Comparison of ENCODE assay signal across 7 cellular contexts in the genomic region with DNA sequence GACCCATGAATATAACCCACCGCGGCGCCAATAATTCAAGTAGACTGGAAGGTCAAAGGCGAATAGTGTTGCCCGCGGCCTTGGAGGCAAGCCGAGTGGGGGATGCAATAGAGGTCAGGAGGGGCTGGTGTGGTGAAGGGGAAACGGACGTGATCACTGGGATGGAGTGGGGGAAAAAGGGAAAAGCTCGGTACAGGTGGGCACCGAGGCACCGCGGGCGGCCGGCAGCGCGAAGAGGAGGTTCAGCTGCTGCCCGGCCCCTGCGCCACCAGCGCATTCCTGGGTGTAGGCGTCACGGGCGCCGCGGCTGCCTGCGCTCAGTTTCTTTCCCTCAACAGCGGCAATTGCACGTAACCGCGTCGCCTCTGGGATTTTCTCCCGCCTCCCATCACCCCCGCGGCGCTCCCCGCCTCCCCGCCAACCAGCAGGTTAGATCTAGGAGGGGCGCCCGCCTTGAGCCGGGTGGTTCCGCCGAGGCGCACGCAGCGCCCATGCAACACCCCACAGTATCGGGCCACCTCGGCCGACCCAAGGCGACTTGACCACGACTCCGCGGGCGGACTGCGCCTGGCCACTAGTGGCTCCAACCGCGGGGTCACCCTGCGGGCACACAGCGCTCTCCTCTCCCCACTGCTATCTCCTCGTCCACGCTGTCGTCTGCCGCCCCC. TPM values are rescaled to one million over a fixed set of nuclear protein-coding genes. Genes with fewer than 3 reads are reported as not detected.
A peak's percentile ranks its signal among the peaks of the same experiment; 100 is the strongest.
DNase-seq lines count a peak whose midpoint lies in the region; ATAC-seq and TF ChIP-seq lines count a peak whose summit lies in the region.

No MANE protein-coding gene starts in this region.

- peaks cover 0 to 4% (median 0%) of the 10 kb centered on the region in 3 donors for H3K36me3 Mint-ChIP-seq in naive thymus-derived CD8-positive, alpha-beta T cell

- intact Hi-C loops in stomach (cut with DNase I; ENCODE audit: low total_unique reads): no loop called here

- no peak for TF ChIP-seq CTCF in stomach (IDR thresholded peaks at IDR 0.05)

- peak in 2 of 4 donors; percentile 9 to 15 for TF ChIP-seq POLR2A in stomach (IDR thresholded peaks at IDR 0.05)

- peaks cover 29 to 61% (median 45%) of the 10 kb centered on the region in 5 donors for H3K27me3 Mint-ChIP-seq in naive thymus-derived CD8-positive, alpha-beta T cell

- no peaks in the 10 kb centered on the region for H3K9me3 Mint-ChIP-seq in naive thymus-derived CD8-positive, alpha-beta T cell

- H3K9me3 ChIP-seq in stomach: no peaks in the 10 kb centered on the region

- no peak overlapping the region for H3K27ac Mint-ChIP-seq in naive thymus-derived CD8-positive, alpha-beta T cell

- H3K27me3 ChIP-seq in H7 (ENCODE audit: control insufficient read depth, insufficient read depth, low read length) (no peaks in the 10 kb centered on the region), stomach (peaks cover 0 to 25% (median 9%) of the 10 kb centered on the region in 3 donors)

- DNase-seq in H7 (peak; percentile 81), NCI-H446 treated with DMSO at 0.1 percent for 48 hours (lab: John Stamatoyannopoulos, UW) (peak; percentile 26), cerebellum (ENCODE audit: low spot score) (peak; percentile 1), kidney tubule cell (ENCODE audit: low spot score) (peak; percentile 88), stomach (peak; percentile 80)
- DNase-seq in naive thymus-derived CD8-positive, alpha-beta T cell: no peak

- H3K4me3 ChIP-seq in H7 (ENCODE audit: insufficient read depth, low read depth, low read length): peak overlapping the region; percentile 95
- peak overlapping the region; percentile 61 to 77 (median 71) for H3K4me3 ChIP-seq in stomach

- POLR2A ChIA-PET in naive thymus-derived CD8-positive, alpha-beta T cell (lab: Charles Lee): no interaction called here

- no peak for ATAC-seq in HG02759 (IDR thresholded peaks at IDR 0.05; ENCODE audit: unreplicated experiment)
- no peak for ATAC-seq in naive thymus-derived CD8-positive, alpha-beta T cell

- H3K27ac ChIP-seq in stomach: peak overlapping the region; percentile 90 to 96 (median 93)

- H3K4me3 Mint-ChIP-seq in naive thymus-derived CD8-positive, alpha-beta T cell: peak overlapping the region in 2 of 10 donors; percentile 35 to 49

- H3K4me1 ChIP-seq in stomach: peaks cover 13 to 36% (median 22%) of the 10 kb centered on the region in 4 donors

- peaks cover 18% of the 10 kb centered on the region for H3K36me3 ChIP-seq in H7 (replicated peaks; ENCODE audit: control insufficient read depth, insufficient read depth, low read length)
- H3K36me3 ChIP-seq in stomach: no peaks in the 10 kb centered on the region

- TF ChIP-seq EP300 in stomach (IDR thresholded peaks at IDR 0.05): no peak

- H3K4me1 Mint-ChIP-seq in naive thymus-derived CD8-positive, alpha-beta T cell: peaks cover 6 to 22% (median 11%) of the 10 kb centered on the region in 4 donors

- 1 to 4% (median 2%) methylated on average over 30 to 62 of the region's 62 CpGs for WGBS in stomach, 5 donors

RNA-seq across cellular contexts. Expression of gene RND3, which starts 1.5 kb away (rescaled TPM):
- 53.3 and 76.6 TPM in 2 replicates for total RNA-seq in H7 (2014; rRNA removed; shearing (Covaris generic))
- total RNA-seq in cerebellum: 101 TPM
- 10 to 100 TPM; 10.3 to 58.2 (median 20.9) TPM for total RNA-seq in stomach
- 10 to 100 TPM; 29.5 to 34.1 (median 30.4) TPM for polyA plus RNA-seq in stomach
- total RNA-seq in naive thymus-derived CD8-positive, alpha-beta T cell: not detected
- not detected for polyA plus RNA-seq in naive thymus-derived CD8-positive, alpha-beta T cell

Comparison
In these comparisons a context has a peak if more than half of its experiments do, and no peak if none do; other contexts are left out.
1. DNase-seq: peak in H7 (single experiment), NCI-H446 treated with DMSO at 0.1 percent for 48 hours (single experiment), cerebellum (single experiment), kidney tubule cell (single experiment) and stomach (single experiment); none in naive thymus-derived CD8-positive, alpha-beta T cell (0 of 10).
2. RNA of gene RND3, which starts 1.5 kb away (total RNA-seq): 101 TPM in cerebellum (single experiment), 53.3 to 76.6 TPM in H7 and 10.3 to 58.2 TPM in stomach; not detected in naive thymus-derived CD8-positive, alpha-beta T cell; every median in the first group is over 10 times any median in the second.